In genomic region chr17:67343237-67343636, GRCh38 we compare ENCODE assay signal across 2 cellular contexts.
A peak's percentile ranks its signal among the peaks of the same experiment; 100 is the strongest.
TF ChIP-seq lines count a peak whose summit lies in the region.

No MANE protein-coding gene starts in this region.

TF ChIP-seq in A549, 52 proteins besides CTCF, POLR2A, EP300 and RAD21:
- TF ChIP-seq CHD4 (IDR thresholded peaks at IDR 0.05; ENCODE audit: borderline replicate concordance) (no peak), E2F6 (IDR thresholded peaks at IDR 0.05; ENCODE audit: borderline replicate concordance, low read depth) (no peak), HOXA7 (CRISPR knock-in tag; IDR thresholded peaks at IDR 0.05) (peak; percentile 50; the same call in 1 of the 2 replicates), FOSL2 (IDR thresholded peaks at IDR 0.05) (no peak), FOSL2 (CRISPR knock-in tag; IDR thresholded peaks at IDR 0.05) (no peak), MAX (IDR thresholded peaks at IDR 0.05) (no peak), RCOR1 (IDR thresholded peaks at IDR 0.05; ENCODE audit: low read depth, low read length) (no peak), USF2 (IDR thresholded peaks at IDR 0.05) (no peak), FOXS1 (CRISPR knock-in tag; IDR thresholded peaks at IDR 0.05) (no peak), TFCP2L1 (CRISPR knock-in tag; IDR thresholded peaks at IDR 0.05) (peak; percentile 8; the same call in 1 of the 2 replicates), TP53 (CRISPR knock-in tag; IDR thresholded peaks at IDR 0.05) (no peak), SREBF2 (IDR thresholded peaks at IDR 0.05) (no peak)
- TF ChIP-seq, protein P1, sequence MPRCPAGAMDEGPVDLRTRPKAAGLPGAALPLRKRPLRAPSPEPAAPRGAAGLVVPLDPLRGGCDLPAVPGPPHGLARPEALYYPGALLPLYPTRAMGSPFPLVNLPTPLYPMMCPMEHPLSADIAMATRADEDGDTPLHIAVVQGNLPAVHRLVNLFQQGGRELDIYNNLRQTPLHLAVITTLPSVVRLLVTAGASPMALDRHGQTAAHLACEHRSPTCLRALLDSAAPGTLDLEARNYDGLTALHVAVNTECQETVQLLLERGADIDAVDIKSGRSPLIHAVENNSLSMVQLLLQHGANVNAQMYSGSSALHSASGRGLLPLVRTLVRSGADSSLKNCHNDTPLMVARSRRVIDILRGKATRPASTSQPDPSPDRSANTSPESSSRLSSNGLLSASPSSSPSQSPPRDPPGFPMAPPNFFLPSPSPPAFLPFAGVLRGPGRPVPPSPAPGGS (IDR thresholded peaks at IDR 0.05): no peak
TF ChIP-seq in A549: peak in this region for 2.

TF ChIP-seq in GM12878, 131 proteins besides CTCF, POLR2A, EP300 and RAD21:
- TF ChIP-seq, protein P2, sequence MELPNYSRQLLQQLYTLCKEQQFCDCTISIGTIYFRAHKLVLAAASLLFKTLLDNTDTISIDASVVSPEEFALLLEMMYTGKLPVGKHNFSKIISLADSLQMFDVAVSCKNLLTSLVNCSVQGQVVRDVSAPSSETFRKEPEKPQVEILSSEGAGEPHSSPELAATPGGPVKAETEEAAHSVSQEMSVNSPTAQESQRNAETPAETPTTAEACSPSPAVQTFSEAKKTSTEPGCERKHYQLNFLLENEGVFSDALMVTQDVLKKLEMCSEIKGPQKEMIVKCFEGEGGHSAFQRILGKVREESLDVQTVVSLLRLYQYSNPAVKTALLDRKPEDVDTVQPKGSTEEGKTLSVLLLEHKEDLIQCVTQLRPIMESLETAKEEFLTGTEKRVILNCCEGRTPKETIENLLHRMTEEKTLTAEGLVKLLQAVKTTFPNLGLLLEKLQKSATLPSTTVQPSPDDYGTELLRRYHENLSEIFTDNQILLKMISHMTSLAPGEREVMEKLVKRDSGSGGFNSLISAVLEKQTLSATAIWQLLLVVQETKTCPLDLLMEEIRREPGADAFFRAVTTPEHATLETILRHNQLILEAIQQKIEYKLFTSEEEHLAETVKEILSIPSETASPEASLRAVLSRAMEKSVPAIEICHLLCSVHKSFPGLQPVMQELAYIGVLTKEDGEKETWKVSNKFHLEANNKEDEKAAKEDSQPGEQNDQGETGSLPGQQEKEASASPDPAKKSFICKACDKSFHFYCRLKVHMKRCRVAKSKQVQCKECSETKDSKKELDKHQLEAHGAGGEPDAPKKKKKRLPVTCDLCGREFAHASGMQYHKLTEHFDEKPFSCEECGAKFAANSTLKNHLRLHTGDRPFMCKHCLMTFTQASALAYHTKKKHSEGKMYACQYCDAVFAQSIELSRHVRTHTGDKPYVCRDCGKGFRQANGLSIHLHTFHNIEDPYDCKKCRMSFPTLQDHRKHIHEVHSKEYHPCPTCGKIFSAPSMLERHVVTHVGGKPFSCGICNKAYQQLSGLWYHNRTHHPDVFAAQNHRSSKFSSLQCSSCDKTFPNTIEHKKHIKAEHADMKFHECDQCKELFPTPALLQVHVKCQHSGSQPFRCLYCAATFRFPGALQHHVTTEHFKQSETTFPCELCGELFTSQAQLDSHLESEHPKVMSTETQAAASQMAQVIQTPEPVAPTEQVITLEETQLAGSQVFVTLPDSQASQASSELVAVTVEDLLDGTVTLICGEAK (IDR thresholded peaks at IDR 0.05; ENCODE audit: borderline replicate concordance): no peak
- peak; percentile 25; the same call in 1 of the 2 replicates for TF ChIP-seq POLR2AphosphoS5 (IDR thresholded peaks at IDR 0.05; ENCODE audit: low read length)
